31 cellular contexts compared by ENCODE assay signal in the genomic region with DNA sequence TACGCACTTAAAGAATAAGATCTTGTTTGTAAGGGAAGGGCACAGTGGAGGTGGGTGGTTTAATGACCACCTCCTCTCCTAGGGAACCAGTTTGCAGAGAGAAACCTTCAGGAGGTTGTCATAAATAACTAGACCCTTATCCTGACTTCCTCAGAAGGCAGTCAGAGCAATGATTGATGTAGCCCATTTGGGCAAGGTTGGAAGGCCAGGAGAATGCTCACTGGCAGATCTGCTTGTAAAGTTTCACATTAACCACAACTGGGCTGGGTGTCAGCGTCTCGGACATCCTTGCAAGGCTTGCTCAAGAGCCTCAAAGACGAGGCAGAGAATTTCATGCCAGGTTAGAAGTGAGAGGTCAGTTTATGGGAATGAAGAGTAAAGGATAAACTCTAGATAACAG.
"Had no signal": no experiment of that assay in that cellular context is flagged by ENCODE, and none has a peak within 500 bp of the region (broad histone marks: within the 10 kb centered on the region; RNA-seq: fewer than 3 reads in every experiment).

No MANE protein-coding gene starts in this region.

- ATAC-seq: activated CD8-positive, alpha-beta memory T cell treated with anti-CD3 and anti-CD28 coated beads, Interleukin-2, amount 10 ng/mL, durations not matched to agents 7 days and 5 days; activated CD8-positive, alpha-beta T cell treated with anti-CD3 and anti-CD28 coated beads for 36 hours; activated naive CD8-positive, alpha-beta T cell treated with anti-CD3 and anti-CD28 coated beads, Interleukin-2, amount 50 U/mL, for 24 hours; body of pancreas; effector memory CD8-positive, alpha-beta T cell; gastroesophageal sphincter; left lobe of liver; lower lobe of right lung; naive thymus-derived CD4-positive, alpha-beta T cell; psoas muscle; right cardiac atrium; T-cell had no signal

- H3K27ac Mint-ChIP-seq: activated CD4-positive, alpha-beta T cell treated with anti-CD3 and anti-CD28 coated beads, Interleukin-2, amount 10 ng/mL, durations not matched to agents 7 days and 5 days; activated CD8-positive, alpha-beta memory T cell treated with anti-CD3 and anti-CD28 coated beads, Interleukin-2, amount 10 ng/mL, durations not matched to agents 7 days and 5 days; activated CD8-positive, alpha-beta T cell treated with anti-CD3 and anti-CD28 coated beads for 36 hours; activated naive CD8-positive, alpha-beta T cell treated with anti-CD3 and anti-CD28 coated beads, Interleukin-2, amount 50 U/mL, for 24 hours; effector memory CD8-positive, alpha-beta T cell; naive thymus-derived CD4-positive, alpha-beta T cell; T-cell; T-helper 2 cell treated with Interferon-gamma antibody and Interleukin-4, amounts not matched to agents 5 μg/mL and 100 μg/mL, for 36 hours had no signal

- H3K4me1 ChIP-seq: esophagus squamous epithelium, gastroesophageal sphincter, lower lobe of right lung, psoas muscle, stomach, suprapubic skin had no signal

- H3K27ac ChIP-seq: body of pancreas, esophagus squamous epithelium, gastroesophageal sphincter, lower lobe of right lung, neutrophil, ovary, psoas muscle, stomach, suprapubic skin, transverse colon, uterus, WERI-Rb-1 had no signal

- H3K36me3 Mint-ChIP-seq: activated CD8-positive, alpha-beta memory T cell treated with anti-CD3 and anti-CD28 coated beads, Interleukin-2, amount 10 ng/mL, durations not matched to agents 7 days and 5 days; naive thymus-derived CD4-positive, alpha-beta T cell; T-cell had no signal

- H3K4me3 ChIP-seq: body of pancreas, esophagus squamous epithelium, gastroesophageal sphincter, lower lobe of right lung, ovary, psoas muscle, stomach, suprapubic skin, transverse colon, uterus had no signal

- DNase-seq: activated CD4-positive, alpha-beta T cell treated with anti-CD3 and anti-CD28 coated beads, Interleukin-2, amount 10 ng/mL, durations not matched to agents 7 days and 5 days; activated CD4-positive, CD25-positive, alpha-beta regulatory T cell treated with anti-CD3 and anti-CD28 coated beads, Interleukin-2, amount 50 U/mL, for 72 hours; activated CD8-positive, alpha-beta memory T cell treated with anti-CD3 and anti-CD28 coated beads, Interleukin-2, amount 10 ng/mL, durations not matched to agents 7 days and 5 days; activated CD8-positive, alpha-beta T cell treated with anti-CD3 and anti-CD28 coated beads for 36 hours; activated gamma-delta T cell; activated naive CD4-positive, alpha-beta T cell treated with anti-CD3 and anti-CD28 coated beads, Interleukin-2, amount 50 U/mL, for 16 hours; activated naive CD8-positive, alpha-beta T cell treated with anti-CD3 and anti-CD28 coated beads, Interleukin-2, amount 50 U/mL, for 24 hours; activated T-cell treated with anti-CD3 and anti-CD28 coated beads for 4 hours; anterior cingulate cortex; body of pancreas; effector memory CD8-positive, alpha-beta T cell; esophagus squamous epithelium; head of caudate nucleus; hypothalamus; lower lobe of right lung; mesendoderm; naive thymus-derived CD4-positive, alpha-beta T cell; ovary; psoas muscle; right cardiac atrium; stimulated activated CD4-positive, alpha-beta T cell treated with anti-CD3 and anti-CD28 coated beads, Interleukin-12 subunit alpha, Interleukin-12 subunit beta, amount 100 ng/mL, for 4 hours; stomach; T-cell; transverse colon; uterus; WERI-Rb-1 had no signal

- H3K9me3 Mint-ChIP-seq: activated CD4-positive, alpha-beta T cell treated with anti-CD3 and anti-CD28 coated beads, Interleukin-2, amount 10 ng/mL, durations not matched to agents 7 days and 5 days; activated CD8-positive, alpha-beta T cell treated with anti-CD3 and anti-CD28 coated beads for 36 hours; activated naive CD8-positive, alpha-beta T cell treated with anti-CD3 and anti-CD28 coated beads, Interleukin-2, amount 50 U/mL, for 24 hours; effector memory CD8-positive, alpha-beta T cell; T-cell; T-helper 2 cell treated with Interferon-gamma antibody and Interleukin-4, amounts not matched to agents 5 μg/mL and 100 μg/mL, for 36 hours had no signal

- H3K9me3 ChIP-seq: body of pancreas, esophagus squamous epithelium, gastroesophageal sphincter, lower lobe of right lung, neutrophil, ovary, psoas muscle, stomach, suprapubic skin, transverse colon, uterus had no signal

- H3K4me1 Mint-ChIP-seq: activated CD4-positive, alpha-beta T cell treated with anti-CD3 and anti-CD28 coated beads, Interleukin-2, amount 10 ng/mL, durations not matched to agents 7 days and 5 days; activated CD8-positive, alpha-beta memory T cell treated with anti-CD3 and anti-CD28 coated beads, Interleukin-2, amount 10 ng/mL, durations not matched to agents 7 days and 5 days; activated naive CD8-positive, alpha-beta T cell treated with anti-CD3 and anti-CD28 coated beads, Interleukin-2, amount 50 U/mL, for 24 hours; naive thymus-derived CD4-positive, alpha-beta T cell; T-cell had no signal

- H3K4me3 Mint-ChIP-seq: activated CD4-positive, alpha-beta T cell treated with anti-CD3 and anti-CD28 coated beads, Interleukin-2, amount 10 ng/mL, durations not matched to agents 7 days and 5 days; activated CD8-positive, alpha-beta memory T cell treated with anti-CD3 and anti-CD28 coated beads, Interleukin-2, amount 10 ng/mL, durations not matched to agents 7 days and 5 days; activated CD8-positive, alpha-beta T cell treated with anti-CD3 and anti-CD28 coated beads for 36 hours; activated naive CD8-positive, alpha-beta T cell treated with anti-CD3 and anti-CD28 coated beads, Interleukin-2, amount 50 U/mL, for 24 hours; effector memory CD8-positive, alpha-beta T cell; naive thymus-derived CD4-positive, alpha-beta T cell; T-cell; T-helper 2 cell treated with Interferon-gamma antibody and Interleukin-4, amounts not matched to agents 5 μg/mL and 100 μg/mL, for 36 hours had no signal

- H3K27me3 ChIP-seq: body of pancreas, gastroesophageal sphincter, ovary, suprapubic skin, transverse colon, uterus had no signal

- H3K36me3 ChIP-seq: esophagus squamous epithelium, gastroesophageal sphincter, lower lobe of right lung, neutrophil, ovary, stomach, suprapubic skin, transverse colon, uterus, WERI-Rb-1 had no signal
